In the genomic region with DNA sequence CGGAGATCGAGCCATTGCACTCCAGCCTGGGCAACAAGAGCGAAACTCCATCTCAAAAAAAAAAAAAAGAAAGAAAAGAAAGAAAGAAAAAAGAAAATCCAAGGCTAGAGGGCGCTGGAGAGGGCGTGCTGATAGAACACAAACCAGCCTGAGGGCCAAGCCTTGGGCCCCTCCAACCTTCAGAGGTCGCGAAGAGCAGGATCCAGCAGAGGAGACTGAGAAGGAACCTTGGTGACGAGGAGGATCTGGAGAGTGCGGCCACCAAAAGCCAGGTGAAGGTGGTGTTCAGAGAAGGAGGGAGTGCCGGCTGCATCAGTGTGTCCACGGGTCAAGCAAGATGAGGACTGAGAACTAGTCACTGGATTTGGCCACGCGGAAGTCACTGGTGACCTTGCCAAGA, we compare ENCODE assay signal across 1 cellular context.
TF ChIP-seq lines count a peak whose summit lies in the region.

No MANE protein-coding gene starts in this region.

TF ChIP-seq in WTC11, 78 proteins besides CTCF, POLR2A, EP300 and RAD21 (continued from another document):
- TF ChIP-seq, protein P1, sequence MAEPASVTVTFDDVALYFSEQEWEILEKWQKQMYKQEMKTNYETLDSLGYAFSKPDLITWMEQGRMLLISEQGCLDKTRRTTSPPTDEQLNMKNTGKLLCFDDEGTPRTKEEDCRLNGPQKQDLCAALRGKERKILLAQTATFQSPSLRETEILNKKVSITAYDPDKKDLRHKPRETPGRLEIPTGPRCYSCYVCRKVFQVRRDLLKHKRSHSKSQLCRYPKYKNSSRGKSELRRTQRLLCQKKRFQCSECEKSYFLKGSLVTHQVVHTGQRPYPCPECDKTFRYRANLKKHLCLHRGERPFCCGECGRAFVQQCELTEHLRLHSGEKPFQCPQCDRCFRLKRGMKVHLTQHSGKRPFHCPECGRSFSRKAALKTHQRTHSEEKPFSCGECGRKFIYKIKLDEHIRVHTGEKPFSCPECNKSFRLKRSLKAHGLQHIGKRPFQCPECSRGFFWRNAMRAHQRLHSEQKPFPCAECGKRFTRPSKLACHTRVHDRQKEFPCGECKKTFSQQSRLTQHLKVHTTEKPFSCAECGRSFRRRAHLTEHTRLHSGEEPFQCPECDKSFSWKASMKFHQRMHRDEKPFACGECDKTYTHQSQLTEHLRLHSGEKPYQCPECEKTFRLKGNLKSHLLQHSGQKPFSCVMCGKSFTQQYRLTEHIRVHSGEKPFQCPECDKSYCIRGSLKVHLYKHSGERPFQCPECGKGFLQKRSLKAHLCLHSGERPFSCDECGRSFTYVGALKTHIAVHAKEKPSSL (CRISPR knock-in tag; conservative IDR thresholded peaks at IDR 0.05) = no peak
- TF ChIP-seq OVOL2 (CRISPR knock-in tag; IDR thresholded peaks at IDR 0.05; ENCODE audit: borderline replicate concordance) (no peak), NR2C2 (CRISPR knock-in tag; IDR thresholded peaks at IDR 0.05) (no peak), CBFB (CRISPR knock-in tag; IDR thresholded peaks at IDR 0.05; ENCODE audit: low read depth) (no peak)
